ENCODE assay signal across 21 cellular contexts in the genomic region with DNA sequence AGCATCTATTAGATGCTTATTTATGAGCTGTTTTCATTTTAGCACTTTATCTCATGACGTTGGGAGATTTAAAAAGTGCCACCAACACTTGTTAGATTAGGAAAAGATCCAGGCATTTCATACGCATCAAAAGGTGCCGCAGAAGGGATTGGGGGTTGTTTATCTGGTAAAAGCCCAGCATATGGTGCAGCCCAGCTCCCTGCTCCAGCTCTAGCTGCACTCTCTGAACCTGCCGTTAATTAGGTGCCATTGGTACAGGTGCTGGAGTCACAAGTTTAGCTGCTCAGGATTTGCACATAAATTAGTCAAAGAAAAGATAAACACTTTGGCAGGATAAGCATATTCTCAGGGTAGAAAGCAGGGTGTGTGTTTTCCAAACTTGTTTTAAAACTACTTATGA.
"Had no signal": no experiment of that assay in that cellular context is flagged by ENCODE, and none has a peak within 500 bp of the region (broad histone marks: within the 10 kb centered on the region; RNA-seq: fewer than 3 reads in every experiment).

No MANE protein-coding gene starts in this region.

- H3K36me3 Mint-ChIP-seq: mesothelial cell of epicardium, naive B cell had no signal

- DNase-seq: colonic mucosa; cortex of kidney; effector CD8-positive, alpha-beta T cell; effector memory CD8-positive, alpha-beta T cell; esophagus squamous epithelium; foreskin fibroblast; foreskin melanocyte; gastrocnemius medialis; glutamatergic neuron; head of caudate nucleus; heart right ventricle; hippocampal formation; left cardiac atrium; left lung; left ventricle myocardium superior; lower lobe of right lung; mesenchymal stem cell; mucosa of descending colon; naive B cell had no signal

- H3K4me1 Mint-ChIP-seq: mesothelial cell of epicardium, naive B cell had no signal

- H3K27me3 Mint-ChIP-seq: dendritic cell treated with granulocyte-macrophage colony-stimulating factor and Interleukin-4, amounts not matched to agents 40 ng/mL and 50 ng/mL, for 4 days; naive B cell had no signal

- H3K9me3 Mint-ChIP-seq: dendritic cell treated with granulocyte-macrophage colony-stimulating factor and Interleukin-4, amounts not matched to agents 40 ng/mL and 50 ng/mL, for 4 days had no signal

- H3K27ac Mint-ChIP-seq: dendritic cell treated with granulocyte-macrophage colony-stimulating factor and Interleukin-4, amounts not matched to agents 40 ng/mL and 50 ng/mL, for 4 days; effector memory CD8-positive, alpha-beta T cell; mesothelial cell of epicardium; naive B cell had no signal

- H3K4me3 Mint-ChIP-seq: dendritic cell treated with granulocyte-macrophage colony-stimulating factor and Interleukin-4, amounts not matched to agents 40 ng/mL and 50 ng/mL, for 4 days; effector memory CD8-positive, alpha-beta T cell; mesothelial cell of epicardium; naive B cell had no signal
